19 cellular contexts compared by ENCODE assay signal in the genomic region with DNA sequence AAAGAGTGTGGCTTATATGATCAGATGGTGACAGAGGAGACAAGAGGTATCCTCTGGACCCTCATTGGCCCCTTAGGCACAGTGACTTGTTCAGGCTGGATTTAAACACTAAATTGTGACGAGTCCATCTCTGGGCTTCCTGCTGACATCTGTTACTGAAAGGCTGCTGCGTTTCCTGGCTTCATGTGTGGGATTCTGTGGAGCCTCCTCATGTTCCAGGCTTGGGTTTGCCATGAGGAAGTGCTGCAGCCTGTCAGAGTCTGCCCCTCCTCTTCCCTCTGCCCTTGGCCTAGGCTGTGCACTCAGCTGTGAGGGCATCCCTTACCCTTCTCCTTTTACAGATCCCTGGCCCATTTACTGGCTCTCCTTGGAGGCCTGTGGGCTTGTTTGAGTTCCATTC.
DNase-seq lines count a peak whose midpoint lies in the region; ATAC-seq lines count a peak whose summit lies in the region.
"Had no signal": no experiment of that assay in that cellular context is flagged by ENCODE, and none has a peak within 500 bp of the region (broad histone marks: within the 10 kb centered on the region; RNA-seq: fewer than 3 reads in every experiment).

No MANE protein-coding gene starts in this region.

- peak overlapping the region in 1 of 2 experiments; percentile 50 for H3K14ac ChIP-seq in mesenchymal stem cell (ENCODE audit: low read length in 2 of 2)

- H2BK15ac ChIP-seq in mesenchymal stem cell (ENCODE audit: low read depth, poor library complexity, severe bottlenecking), result no peak overlapping the region

- H3K4me1 Mint-ChIP-seq in stimulated activated effector memory CD8-positive, alpha-beta T cell treated with anti-CD3 and anti-CD28 coated beads, Interleukin-12 subunit alpha, Interleukin-12 subunit beta, amount 100 ng/mL, for 72 hours, result no peaks in the 10 kb centered on the region

- H3K36me3 Mint-ChIP-seq in stimulated activated effector memory CD8-positive, alpha-beta T cell treated with anti-CD3 and anti-CD28 coated beads, Interleukin-12 subunit alpha, Interleukin-12 subunit beta, amount 100 ng/mL, for 72 hours, result no peaks in the 10 kb centered on the region

- no peak overlapping the region for H2BK5ac ChIP-seq in mesenchymal stem cell (ENCODE audit: low read depth, low read length, poor library complexity, severe bottlenecking)

- peak; percentile 24 for ATAC-seq in stimulated activated effector memory CD8-positive, alpha-beta T cell treated with anti-CD3 and anti-CD28 coated beads, Interleukin-12 subunit alpha, Interleukin-12 subunit beta, amount 100 ng/mL, for 72 hours
- no peak for ATAC-seq in HG03039 (IDR thresholded peaks at IDR 0.05; ENCODE audit: unreplicated experiment)

- H3K27ac ChIP-seq in mesenchymal stem cell (ENCODE audit: low read length, poor library complexity, severe bottlenecking), result no peak overlapping the region

- peak overlapping the region; percentile 45 for H4K8ac ChIP-seq in mesenchymal stem cell (ENCODE audit: low read length)

- no peak overlapping the region for H3K4me3 ChIP-seq in adipocyte (ENCODE audit: low read length)
- no peak overlapping the region for H3K4me3 ChIP-seq in mesenchymal stem cell (ENCODE audit: insufficient read depth in 1 of 2, low read depth in 1 of 2, low read length in 2 of 2)
- H3K4me3 ChIP-seq: BLaER1 treated with 17β-estradiol and CSF1 and Interleukin-3, amounts not matched to agents 10 nM and 100 nM; MG63 had no signal

- peak overlapping the region; percentile 62 to 94 for H2BK12ac ChIP-seq in mesenchymal stem cell (ENCODE audit: low read length in 2 of 2)

- no peaks in the 10 kb centered on the region for H3K36me3 ChIP-seq in adipocyte (ENCODE audit: control insufficient read depth, insufficient read depth, low read length, severe bottlenecking)
- H3K36me3 ChIP-seq in mesenchymal stem cell (ENCODE audit: control insufficient read depth in 1 of 2, insufficient read depth in 2 of 2, low read depth in 1 of 2, low read length in 2 of 2), result no peaks in the 10 kb centered on the region
- H3K36me3 ChIP-seq: BLaER1 treated with 17β-estradiol and CSF1 and Interleukin-3, amounts not matched to agents 10 nM and 100 nM; MG63 had no signal

- no peak overlapping the region for H3K23ac ChIP-seq in mesenchymal stem cell (ENCODE audit: low read length in 2 of 2)

- peak overlapping the region; percentile 50 for H2BK120ac ChIP-seq in mesenchymal stem cell (ENCODE audit: low read depth, low read length)

- H3K79me1 ChIP-seq in mesenchymal stem cell (replicated peaks; ENCODE audit: low read length, poor library complexity, severe bottlenecking), result no peaks in the 10 kb centered on the region

- H3K4me3 Mint-ChIP-seq in stimulated activated effector memory CD8-positive, alpha-beta T cell treated with anti-CD3 and anti-CD28 coated beads, Interleukin-12 subunit alpha, Interleukin-12 subunit beta, amount 100 ng/mL, for 72 hours, result no peak overlapping the region
- H3K4me3 Mint-ChIP-seq: HFFc6 had no signal

- H3K27ac Mint-ChIP-seq in stimulated activated effector memory CD8-positive, alpha-beta T cell treated with anti-CD3 and anti-CD28 coated beads, Interleukin-12 subunit alpha, Interleukin-12 subunit beta, amount 100 ng/mL, for 72 hours, result no peak overlapping the region
- H3K27ac Mint-ChIP-seq: HFFc6 had no signal

- no peak overlapping the region for H4K91ac ChIP-seq in mesenchymal stem cell (ENCODE audit: low read length)

- H3K4me1 ChIP-seq in adipocyte (ENCODE audit: control insufficient read depth, insufficient read depth, low read length) (peaks cover 49% of the 10 kb centered on the region), mesenchymal stem cell (ENCODE audit: control insufficient read depth, insufficient read depth, low read depth, low read length) (peaks cover 3% of the 10 kb centered on the region)

- H3K27me3 ChIP-seq in adipocyte (replicated peaks; ENCODE audit: control insufficient read depth, insufficient read depth, low read length) (no peaks in the 10 kb centered on the region), mesenchymal stem cell (ENCODE audit: control insufficient read depth in 1 of 2, insufficient read depth in 1 of 2, low read length in 2 of 2) (no peaks in the 10 kb centered on the region)
- H3K27me3 ChIP-seq: BLaER1 treated with 17β-estradiol and CSF1 and Interleukin-3, amounts not matched to agents 10 nM and 100 nM; MG63 had no signal

- DNase-seq in ELR (ENCODE audit: low read depth), result peak; percentile 15
- DNase-seq in adipocyte (ENCODE audit: low read depth), result peak; percentile 34
- no peak for DNase-seq in mesenchymal stem cell
- DNase-seq in stimulated activated effector memory CD8-positive, alpha-beta T cell treated with anti-CD3 and anti-CD28 coated beads, Interleukin-12 subunit alpha, Interleukin-12 subunit beta, amount 100 ng/mL, for 72 hours (ENCODE audit: low spot score in 2 of 2), result no peak
- DNase-seq in NCI-H446 (lab: John Stamatoyannopoulos, UW), result no peak
- no peak for DNase-seq in NCI-H526 treated with DMSO at 0.1 percent for 48 hours (lab: John Stamatoyannopoulos, UW)
- DNase-seq: DMS79, H7, HFFc6, KG1, MG63, NCI-H1048, NCI-H1436, NCI-H2029, NCI-H2171 treated with DMSO at 0.1 percent for 48 hours, NCI-H748 treated with DMSO at 0.1 percent for 48 hours, Right ventricle myocardium superior had no signal

- H3K4ac ChIP-seq in mesenchymal stem cell (ENCODE audit: low read depth in 1 of 2, low read length in 2 of 2), result no peak overlapping the region

- H3K4me2 ChIP-seq in mesenchymal stem cell (ENCODE audit: low read length, poor library complexity, severe bottlenecking), result no peak overlapping the region

- H3K9me3 ChIP-seq in adipocyte (ENCODE audit: control insufficient read depth, low read length) (no peaks in the 10 kb centered on the region), mesenchymal stem cell (ENCODE audit: control insufficient read depth, low read length) (no peaks in the 10 kb centered on the region)
- H3K9me3 ChIP-seq: BLaER1 treated with 17β-estradiol and CSF1 and Interleukin-3, amounts not matched to agents 10 nM and 100 nM; MG63 had no signal

- H2AFZ ChIP-seq in mesenchymal stem cell (ENCODE audit: low read depth, low read length), result no peak overlapping the region

- peak overlapping the region; percentile 41 for H2AK5ac ChIP-seq in mesenchymal stem cell (ENCODE audit: low read length, severe bottlenecking)

- no peak overlapping the region for H3K9ac ChIP-seq in adipocyte (ENCODE audit: low read length)
- H3K9ac ChIP-seq in mesenchymal stem cell (ENCODE audit: low read length), result no peak overlapping the region

- H3K18ac ChIP-seq in mesenchymal stem cell (ENCODE audit: low read depth in 1 of 2, low read length in 2 of 2), result peak overlapping the region; percentile 15 to 76

- WGBS in mesenchymal stem cell, result 64% methylated on average over 2 of the region's 2 CpGs

- no peaks in the 10 kb centered on the region for H3K9me3 Mint-ChIP-seq in stimulated activated effector memory CD8-positive, alpha-beta T cell treated with anti-CD3 and anti-CD28 coated beads, Interleukin-12 subunit alpha, Interleukin-12 subunit beta, amount 100 ng/mL, for 72 hours
- H3K9me3 Mint-ChIP-seq: HFFc6 had no signal

Comparison
In these comparisons a context has a peak if more than half of its experiments do, and no peak if none do; other contexts are left out.
1. DNase-seq: peak in ELR (single experiment) and adipocyte (single experiment); none in mesenchymal stem cell (single experiment), stimulated activated effector memory CD8-positive, alpha-beta T cell treated with anti-CD3 and anti-CD28 coated beads, Interleukin-12 subunit alpha, Interleukin-12 subunit beta, amount 100 ng/mL, for 72 hours (0 of 2), NCI-H446 (0 of 2) and NCI-H526 treated with DMSO at 0.1 percent for 48 hours (single experiment).